ENCODE assay signal across 1 cellular context in genomic region chr12:122899887-122900286, GRCh38.
TF ChIP-seq lines count a peak whose summit lies in the region.

No MANE protein-coding gene starts in this region.

TF ChIP-seq in HepG2, 621 proteins besides CTCF, POLR2A, EP300 and RAD21 (continued from another document):
- peak; percentile 99 for TF ChIP-seq ZNF770 (CRISPR knock-in tag; IDR thresholded peaks at IDR 0.05)
- no peak for TF ChIP-seq FOXC1 (CRISPR knock-in tag; IDR thresholded peaks at IDR 0.05; ENCODE audit: borderline replicate concordance)
- TF ChIP-seq ZBTB40 (IDR thresholded peaks at IDR 0.05), result no peak
- no peak for TF ChIP-seq ZBTB40 (CRISPR knock-in tag; IDR thresholded peaks at IDR 0.05)
- peak; percentile 30; the same call in 1 of the 2 replicates for TF ChIP-seq HOXA3 (CRISPR knock-in tag; IDR thresholded peaks at IDR 0.05)
- no peak for TF ChIP-seq ZNF788 (CRISPR knock-in tag; IDR thresholded peaks at IDR 0.05; ENCODE audit: borderline replicate concordance)
- TF ChIP-seq PHB2 (IDR thresholded peaks at IDR 0.05; ENCODE audit: partially characterized antibody), result no peak
- TF ChIP-seq KDM2A (CRISPR knock-in tag; IDR thresholded peaks at IDR 0.05; ENCODE audit: borderline replicate concordance, low read depth), result 0 out of 2 replicates have a peak, but pooled peaks have one; percentile 25
- TF ChIP-seq HNF4A (CRISPR knock-in tag; IDR thresholded peaks at IDR 0.05), result peak; percentile 80
- TF ChIP-seq NR3C1 (CRISPR knock-in tag; IDR thresholded peaks at IDR 0.05), result no peak
- no peak for TF ChIP-seq ZNF746 (CRISPR knock-in tag; IDR thresholded peaks at IDR 0.05)
- TF ChIP-seq ZNF841 (CRISPR knock-in tag; IDR thresholded peaks at IDR 0.05; ENCODE audit: borderline replicate concordance), result no peak
- TF ChIP-seq NR2F6 (IDR thresholded peaks at IDR 0.05), result no peak
- TF ChIP-seq NR2F6 (CRISPR knock-in tag; IDR thresholded peaks at IDR 0.05), result 0 out of 2 replicates have a peak, but pooled peaks have one; percentile 8
- no peak for TF ChIP-seq SP140L (CRISPR knock-in tag; IDR thresholded peaks at IDR 0.05; ENCODE audit: borderline replicate concordance)
- 0 out of 2 replicates have a peak, but pooled peaks have one; percentile 17 for TF ChIP-seq ARID5B (CRISPR knock-in tag; IDR thresholded peaks at IDR 0.05)
- TF ChIP-seq HOXD1 (CRISPR knock-in tag; IDR thresholded peaks at IDR 0.05), result no peak
- TF ChIP-seq FOSL2 (CRISPR knock-in tag; IDR thresholded peaks at IDR 0.05), result peak; percentile 63
- 0 out of 2 replicates have a peak, but pooled peaks have one; percentile 36 for TF ChIP-seq RCOR2 (CRISPR knock-in tag; IDR thresholded peaks at IDR 0.05)
- peak; percentile 39; the same call in 1 of the 2 replicates for TF ChIP-seq ZNF7 (CRISPR knock-in tag; IDR thresholded peaks at IDR 0.05)
- 0 out of 2 replicates have a peak, but pooled peaks have one; percentile 18 for TF ChIP-seq FOXP4 (CRISPR knock-in tag; IDR thresholded peaks at IDR 0.05)
- TF ChIP-seq NR0B2 (CRISPR knock-in tag; IDR thresholded peaks at IDR 0.05), result no peak
- TF ChIP-seq ZMYM2 (CRISPR knock-in tag; IDR thresholded peaks at IDR 0.05), result peak; percentile 54; the same call in 1 of the 2 replicates
- peak; percentile 71 for TF ChIP-seq SP5 (CRISPR knock-in tag; IDR thresholded peaks at IDR 0.05; ENCODE audit: borderline replicate concordance, low read depth)
- TF ChIP-seq ZMYM3 (CRISPR knock-in tag; IDR thresholded peaks at IDR 0.05), result 0 out of 2 replicates have a peak, but pooled peaks have one; percentile 31
- peak; percentile 49; the same call in 1 of the 2 replicates for TF ChIP-seq KDM1A (CRISPR knock-in tag; IDR thresholded peaks at IDR 0.05)
- TF ChIP-seq ZNF646 (CRISPR knock-in tag; IDR thresholded peaks at IDR 0.05), result peak; percentile 74
- TF ChIP-seq ZNF276 (CRISPR knock-in tag; IDR thresholded peaks at IDR 0.05; ENCODE audit: low read depth), result no peak
